Comparison of ENCODE assay signal across 8 cellular contexts in the genomic region with DNA sequence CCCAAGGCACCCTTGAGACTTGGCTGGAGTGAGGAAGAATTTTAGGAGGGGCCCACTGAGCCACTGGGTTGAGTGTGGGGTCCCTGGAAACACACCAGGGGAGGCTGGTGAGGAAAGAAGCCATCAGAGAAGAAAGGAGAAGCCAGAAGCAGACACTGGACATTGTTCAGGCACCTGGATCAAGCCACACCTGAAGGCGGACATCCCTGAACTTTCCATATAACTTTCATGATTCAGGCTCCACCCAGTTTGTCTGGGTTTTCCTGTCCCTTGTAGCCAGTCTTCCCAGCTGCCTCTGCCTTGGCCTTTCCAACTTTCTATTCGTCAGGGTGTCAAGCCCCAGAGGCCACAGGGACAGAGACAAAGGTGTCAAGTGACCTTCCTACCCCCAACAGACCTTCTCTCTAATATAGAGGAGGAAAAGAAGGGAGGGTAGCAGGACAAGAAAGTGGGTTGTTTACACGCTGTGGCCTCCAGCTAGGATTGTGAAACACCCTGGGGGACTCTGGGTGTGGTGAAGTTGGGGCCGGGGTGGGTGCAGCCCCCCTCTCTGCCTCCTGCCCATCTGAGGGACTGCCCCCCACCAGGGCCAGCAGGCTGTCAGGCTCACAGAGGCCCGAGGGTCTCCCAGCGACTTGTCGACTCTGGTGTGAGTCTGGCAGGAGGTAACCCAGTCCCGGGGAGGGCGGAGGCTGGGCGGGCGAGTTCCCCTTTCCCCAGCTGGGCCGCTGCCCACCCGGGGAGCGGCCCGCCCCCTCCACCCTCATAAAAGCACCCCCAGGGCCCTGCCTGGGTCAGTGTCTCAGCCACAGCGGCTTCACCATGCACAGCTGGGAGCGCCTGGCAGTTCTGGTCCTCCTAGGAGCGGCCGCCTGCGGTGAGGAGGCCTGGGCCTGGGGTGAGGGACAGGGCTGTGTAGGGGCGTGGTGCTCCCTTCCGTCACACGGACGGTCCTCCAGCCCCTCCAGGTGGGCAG. TPM values are rescaled to one million over a fixed set of nuclear protein-coding genes. Genes with fewer than 3 reads are reported as not detected.
DNase-seq lines count a peak whose midpoint lies in the region; ATAC-seq and TF ChIP-seq lines count a peak whose summit lies in the region.

A gene (plus strand): TSS at position 797 of the 976 bp plus-strand sequence. CDS start 26 bp downstream, at position 823.

- H4K20me1 ChIP-seq in BLaER1 treated with 17β-estradiol and CSF1 and Interleukin-3, amounts not matched to agents 10 nM and 100 nM, result peaks cover 0 to 21% (median 0%) of the 10 kb centered on the region in 11 experiments; a peak in 7 of 22 replicates

- peak within 1 kb of the TSS; percentile 39 for H2BK5ac ChIP-seq in neuronal stem cell (ENCODE audit: low read length)

- H3K23ac ChIP-seq in neuronal stem cell (ENCODE audit: low read depth, low read length, poor library complexity), result peak within 1 kb of the TSS; percentile 93

- WGBS in neuronal stem cell (ENCODE audit: extremely low coverage in 2 of 2, insufficient read length in 2 of 2, insufficient replicate concordance in 1 of 2), 2 donors, result no CpG with 5 or more reads among the region's 24 CpGs

- H3K27me3 ChIP-seq in BLaER1 treated with 17β-estradiol and CSF1 and Interleukin-3, amounts not matched to agents 10 nM and 100 nM, result peaks cover 30 to 61% (median 57%) of the 10 kb centered on the region in 11 experiments
- peaks cover 18 to 43% (median 19%) of the 10 kb centered on the region in 3 experiments for H3K27me3 ChIP-seq in neuronal stem cell (ENCODE audit: control insufficient read depth in 3 of 3, insufficient read depth in 3 of 3, low read depth in 1 of 3, low read length in 3 of 3)
- H3K27me3 ChIP-seq in BE2C, result peaks cover 41% of the 10 kb centered on the region

- H3K14ac ChIP-seq in neuronal stem cell (ENCODE audit: low read length), result no peak within 1 kb of the TSS

- peaks cover 0 to 5% (median 0%) of the 10 kb centered on the region in 11 experiments; a peak in 1 of 22 replicates for H3K9me3 ChIP-seq in BLaER1 treated with 17β-estradiol and CSF1 and Interleukin-3, amounts not matched to agents 10 nM and 100 nM (replicated peaks in 1 of 11)
- H3K9me3 ChIP-seq in neuronal stem cell (replicated peaks in 1 of 2; ENCODE audit: control insufficient read depth in 2 of 2, insufficient read depth in 1 of 2, low read depth in 1 of 2, low read length in 2 of 2) (peaks cover 0 to 9% of the 10 kb centered on the region in 2 donors), BE2C (peaks cover 3% of the 10 kb centered on the region; the same call in 1 of the 2 replicates)

- peak within 1 kb of the TSS in 5 of 11 experiments; percentile 36 to 69 (median 60); a peak in 10 of 22 replicates for H3K27ac ChIP-seq in BLaER1 treated with 17β-estradiol and CSF1 and Interleukin-3, amounts not matched to agents 10 nM and 100 nM
- H3K27ac ChIP-seq in neuronal stem cell (replicated peaks; ENCODE audit: low read length), result no peak within 1 kb of the TSS

- H2AK5ac ChIP-seq in neuronal stem cell (ENCODE audit: low read depth, low read length), result peak within 1 kb of the TSS; percentile 88

- H2BK15ac ChIP-seq in neuronal stem cell (ENCODE audit: low read length), result peak within 1 kb of the TSS; percentile 98

- no peaks in the 10 kb centered on the region for H3K36me3 ChIP-seq in BLaER1 treated with 17β-estradiol and CSF1 and Interleukin-3, amounts not matched to agents 10 nM and 100 nM
- H3K36me3 ChIP-seq in neuronal stem cell (replicated peaks in 1 of 2; ENCODE audit: control insufficient read depth in 2 of 2, insufficient read depth in 2 of 2, low read length in 2 of 2) (no peaks in the 10 kb centered on the region), BE2C (no peaks in the 10 kb centered on the region)

- peak; percentile 33 for DNase-seq in NCI-H69 (lab: John Stamatoyannopoulos, UW)
- peak; percentile 47 for DNase-seq in fibroblast of mammary gland (ENCODE audit: low read depth)
- DNase-seq in neuronal stem cell (ENCODE audit: low spot score), result no peak
- DNase-seq in BE2C, result no peak
- DNase-seq in germinal center (ENCODE audit: low spot score), result no peak

- H3K4ac ChIP-seq in neuronal stem cell (ENCODE audit: low read length), result no peak within 1 kb of the TSS

- peak within 1 kb of the TSS; percentile 87 for H3K18ac ChIP-seq in neuronal stem cell (ENCODE audit: low read length)

- H2BK120ac ChIP-seq in neuronal stem cell (ENCODE audit: low read depth, low read length), result no peak within 1 kb of the TSS

- no peak for TF ChIP-seq CTCF in fibroblast of mammary gland (conservative IDR thresholded peaks at IDR 0.05; ENCODE audit: control insufficient read depth, insufficient read depth, low read depth, low read length)
- TF ChIP-seq CTCF in BE2C (IDR thresholded peaks at IDR 0.05; ENCODE audit: low read depth, low read length), result no peak

- H4K91ac ChIP-seq in neuronal stem cell (ENCODE audit: low read depth, low read length, poor library complexity), result no peak within 1 kb of the TSS

- peaks cover 4% of the 10 kb centered on the region for H3K79me1 ChIP-seq in neuronal stem cell (ENCODE audit: low read depth, low read length)

- H3K4me1 ChIP-seq in BLaER1 treated with 17β-estradiol and CSF1 and Interleukin-3, amounts not matched to agents 10 nM and 100 nM, result peaks cover 24 to 57% (median 36%) of the 10 kb centered on the region in 10 experiments
- H3K4me1 ChIP-seq in neuronal stem cell (ENCODE audit: control insufficient read depth in 2 of 2, insufficient read depth in 1 of 2, low read depth in 1 of 2, low read length in 2 of 2) (peaks cover 2 to 3% of the 10 kb centered on the region in 2 donors), BE2C (0 out of 2 replicates have a peak, but pooled peaks cover 2% of the 10 kb centered on the region)

- ATAC-seq in HG02642 (IDR thresholded peaks at IDR 0.05; ENCODE audit: poor library complexity, unreplicated experiment) (no peak), HG03025 (IDR thresholded peaks at IDR 0.05; ENCODE audit: low FRiP score, unreplicated experiment) (no peak)

- no peak within 1 kb of the TSS for H4K8ac ChIP-seq in neuronal stem cell (ENCODE audit: low read depth, low read length)

- peak within 1 kb of the TSS; percentile 92 for H2AFZ ChIP-seq in neuronal stem cell (ENCODE audit: low read length)

- H3K4me2 ChIP-seq in BLaER1 treated with 17β-estradiol and CSF1 and Interleukin-3, amounts not matched to agents 10 nM and 100 nM, result peak within 1 kb of the TSS; percentile 44 to 86 (median 77)
- H3K4me2 ChIP-seq in neuronal stem cell (ENCODE audit: insufficient read depth, low read length, poor library complexity, severe bottlenecking), result peak within 1 kb of the TSS; percentile 73

- H3K9ac ChIP-seq in BLaER1 treated with 17β-estradiol and CSF1 and Interleukin-3, amounts not matched to agents 10 nM and 100 nM, result peak within 1 kb of the TSS in 8 of 11 experiments; percentile 23 to 72 (median 50); a peak in 12 of 22 replicates
- H3K9ac ChIP-seq in neuronal stem cell (ENCODE audit: low read depth, low read length, poor library complexity), result peak within 1 kb of the TSS; percentile 60

- peak within 1 kb of the TSS; percentile 84 for H2BK12ac ChIP-seq in neuronal stem cell (ENCODE audit: low read length)

- peak within 1 kb of the TSS in 8 of 10 experiments; percentile 26 to 65 (median 44); a peak in 13 of 20 replicates for H3K4me3 ChIP-seq in BLaER1 treated with 17β-estradiol and CSF1 and Interleukin-3, amounts not matched to agents 10 nM and 100 nM
- H3K4me3 ChIP-seq in fibroblast of mammary gland (ENCODE audit: control insufficient read depth, low read depth, low read length) (peak within 1 kb of the TSS; percentile 19), neuronal stem cell (ENCODE audit: low read length in 2 of 2) (peak within 1 kb of the TSS; percentile 33 to 75), BE2C (ENCODE audit: low read depth, low read length) (no peak within 1 kb of the TSS)

RNA-seq across cellular contexts. Expression of the gene that starts here (rescaled TPM):
- polyA plus RNA-seq in neuronal stem cell (2013, experiment 1 of 2), result 0.18 TPM
- polyA plus RNA-seq in neuronal stem cell (2013, experiment 2 of 2), result 0.14 TPM
- 1.1 TPM for polyA plus RNA-seq in BE2C (2012; ENCODE audit: insufficient read depth, insufficient read length, low read depth)

Comparison
In these comparisons a context has a peak if more than half of its experiments do, and no peak if none do; other contexts are left out.
1. DNase-seq: peak in NCI-H69 (single experiment) and fibroblast of mammary gland (single experiment); none in neuronal stem cell (single experiment), BE2C (single experiment) and germinal center (single experiment).